Comparison of ENCODE assay signal across 13 cellular contexts in genomic region chr4:119735136-119735770, GRCh38.
DNase-seq lines count a peak whose midpoint lies in the region; ATAC-seq, FAIRE-seq and TF ChIP-seq lines count a peak whose summit lies in the region.
"Had no signal": no experiment of that assay in that cellular context is flagged by ENCODE, and none has a peak within 500 bp of the region (broad histone marks: within the 10 kb centered on the region; RNA-seq: fewer than 3 reads in every experiment).

No MANE protein-coding gene starts in this region.

- peak overlapping the region; percentile 66 for H3K9ac ChIP-seq in astrocyte (ENCODE audit: low read length)

- H3K27me3 ChIP-seq in astrocyte (ENCODE audit: insufficient read depth, low read length) (no peaks in the 10 kb centered on the region), heart left ventricle (no peaks in the 10 kb centered on the region), gastrocnemius medialis (no peaks in the 10 kb centered on the region)

- peak overlapping the region; percentile 84 for H3K27ac ChIP-seq in astrocyte (ENCODE audit: low read depth, low read length)
- peak overlapping the region; percentile 23 to 91 (median 70) for H3K27ac ChIP-seq in heart left ventricle
- H3K27ac ChIP-seq in gastrocnemius medialis, result peak overlapping the region; percentile 76 to 85 (median 78)
- H3K27ac ChIP-seq: VCaP had no signal

- H3K27ac Mint-ChIP-seq in astrocyte (ENCODE audit: unreplicated experiment), result peak overlapping the region; percentile 59

- ATAC-seq in heart left ventricle (peak; percentile 50 to 87 (median 74)), gastrocnemius medialis (peak; percentile 95 to 96), HG03095 (IDR thresholded peaks at IDR 0.05; ENCODE audit: unreplicated experiment) (no peak)
- ATAC-seq: K562 had no signal

- TF ChIP-seq CTCF in astrocyte (IDR thresholded peaks at IDR 0.05; ENCODE audit: insufficient read depth, low read depth, low read length) (no peak), heart left ventricle (IDR thresholded peaks at IDR 0.05) (no peak), gastrocnemius medialis (IDR thresholded peaks at IDR 0.05 in 4 of 5, conservative IDR thresholded peaks at IDR 0.05 in 1 of 5) (no peak)

- no peaks in the 10 kb centered on the region for H3K9me3 ChIP-seq in astrocyte (ENCODE audit: insufficient read depth, low read depth, low read length)
- H3K9me3 ChIP-seq in heart left ventricle, result no peaks in the 10 kb centered on the region
- no peaks in the 10 kb centered on the region for H3K9me3 ChIP-seq in gastrocnemius medialis

- peak overlapping the region; percentile 52 for H3K4me2 ChIP-seq in astrocyte (ENCODE audit: low read length)

- in situ Hi-C loops in gastrocnemius medialis (cut with MboI; ENCODE audit: low sequenced_read_pairs in 4 of 4), result no loop called here

- H3K4me1 ChIP-seq in astrocyte (ENCODE audit: insufficient read depth, low read length), result peaks cover 41% of the 10 kb centered on the region
- H3K4me1 ChIP-seq in heart left ventricle, result peaks cover 0 to 70% (median 15%) of the 10 kb centered on the region in 12 donors
- peaks cover 29 to 36% of the 10 kb centered on the region in 2 donors for H3K4me1 ChIP-seq in gastrocnemius medialis

- H2AFZ ChIP-seq in astrocyte (ENCODE audit: low read depth, low read length), result no peak overlapping the region

- H3K27me3 Mint-ChIP-seq in astrocyte (ENCODE audit: low read depth, unreplicated experiment), result peaks cover 1% of the 10 kb centered on the region

- H3K36me3 ChIP-seq in astrocyte (ENCODE audit: insufficient read depth, low read length) (no peaks in the 10 kb centered on the region), heart left ventricle (no peaks in the 10 kb centered on the region), gastrocnemius medialis (no peaks in the 10 kb centered on the region)

- intact Hi-C loops in heart left ventricle (cut with DNase I) (no loop called here), gastrocnemius medialis (cut with DNase I; ENCODE audit: low total_unique reads) (no loop called here)

- H3K4me1 Mint-ChIP-seq in astrocyte (ENCODE audit: low read depth, unreplicated experiment), result peaks cover 24% of the 10 kb centered on the region

- TF ChIP-seq POLR2A in heart left ventricle (IDR thresholded peaks at IDR 0.05) (no peak), gastrocnemius medialis (IDR thresholded peaks at IDR 0.05) (no peak)

- WGBS in heart left ventricle, 4 donors, result 17 to 39% (median 19%) methylated on average over 2 of the region's 2 CpGs

- no peaks in the 10 kb centered on the region for H3K36me3 Mint-ChIP-seq in astrocyte (ENCODE audit: low read depth, unreplicated experiment)

- peak overlapping the region; percentile 37 for H3K4me3 Mint-ChIP-seq in astrocyte (ENCODE audit: unreplicated experiment)

- H3K79me2 ChIP-seq in astrocyte (ENCODE audit: insufficient read depth, low read length), result no peaks in the 10 kb centered on the region

- DNase-seq in GM04504 (ENCODE audit: low read depth), result peak; percentile 79
- DNase-seq in astrocyte (ENCODE audit: low read depth), result peak; percentile 99
- DNase-seq in heart left ventricle, result no peak
- no peak for DNase-seq in gastrocnemius medialis
- no peak for DNase-seq in NCI-H2081 treated with DMSO at 0.1 percent for 48 hours (lab: John Stamatoyannopoulos, UW)
- no peak for DNase-seq in germinal center (ENCODE audit: low spot score)
- DNase-seq in SIG-M5 (lab: John Stamatoyannopoulos, UW), result no peak
- DNase-seq: activated effector memory CD4-positive, alpha-beta T cell treated with anti-CD3 and anti-CD28 coated beads, Interleukin-2, amount 50 U/mL, for 16 hours; nucleus accumbens had no signal

- peak; percentile 98 for FAIRE-seq in astrocyte (lab: Jason Lieb, UNC)
- FAIRE-seq: D721Med, K562 had no signal

- H3K9me3 Mint-ChIP-seq in astrocyte (ENCODE audit: unreplicated experiment), result no peaks in the 10 kb centered on the region

- H3K4me3 ChIP-seq in astrocyte (ENCODE audit: insufficient read depth, low read depth, low read length) (no peak overlapping the region), heart left ventricle (no peak overlapping the region), gastrocnemius medialis (no peak overlapping the region)
- H3K4me3 ChIP-seq: K562 had no signal

- H4K20me1 ChIP-seq in astrocyte (ENCODE audit: insufficient read depth, low read length), result no peaks in the 10 kb centered on the region

Comparison
In these comparisons a context has a peak if more than half of its experiments do, and no peak if none do; other contexts are left out.
1. DNase-seq: peak in GM04504 (single experiment) and astrocyte (single experiment); none in heart left ventricle (0 of 5), gastrocnemius medialis (0 of 2), NCI-H2081 treated with DMSO at 0.1 percent for 48 hours (single experiment), germinal center (single experiment) and SIG-M5 (single experiment).
2. Peak in every context shown above with its lines, with median percentiles within 50 percentile points of each other: H3K27ac ChIP-seq.